Comparison of ENCODE assay signal across 27 cellular contexts in the genomic region with DNA sequence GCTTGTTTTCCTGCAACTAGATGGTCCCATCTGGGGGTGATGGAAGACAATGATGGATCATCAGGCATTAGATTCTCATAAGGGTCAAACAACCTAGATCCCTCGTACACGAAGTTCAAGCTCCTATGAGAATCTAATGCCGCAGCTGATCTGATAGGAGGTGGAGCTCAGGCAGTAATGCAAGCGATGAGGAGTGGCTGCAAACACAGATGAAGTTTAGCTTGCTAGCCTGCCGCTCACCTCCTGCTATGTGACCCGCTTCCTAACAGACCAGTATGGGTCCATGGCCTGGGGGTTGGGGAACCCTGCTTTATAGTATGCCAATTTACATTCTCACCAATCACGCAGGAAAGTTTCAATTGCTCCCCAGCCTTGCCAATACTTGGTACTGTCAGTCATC.
"Had no signal": no experiment of that assay in that cellular context is flagged by ENCODE, and none has a peak within 500 bp of the region (broad histone marks: within the 10 kb centered on the region; RNA-seq: fewer than 3 reads in every experiment).

No MANE protein-coding gene starts in this region.

- H3K36me3 ChIP-seq: stomach, suprapubic skin, thoracic aorta, thyroid gland, tibial artery, tibial nerve, transverse colon, upper lobe of left lung, upper lobe of right lung, uterus, vagina had no signal

- H3K27me3 ChIP-seq: stomach, suprapubic skin, testis, thyroid gland, tibial artery, tibial nerve, transverse colon, upper lobe of left lung, upper lobe of right lung, uterus, vagina had no signal

- H3K4me1 ChIP-seq: tibial artery, tibial nerve, transverse colon, upper lobe of right lung, uterus, vagina had no signal

- H3K4me1 Mint-ChIP-seq: stimulated activated memory B cell treated with anti-CD40 and anti-IgM and Interleukin-4, amounts not matched to agents 10 μg/mL and 1 μg/mL and 100 μg/mL, for 72 hours; stimulated activated naive B cell treated with anti-CD40 and anti-IgM and Interleukin-4, amounts not matched to agents 10 μg/mL and 1 μg/mL and 100 μg/mL, for 72 hours had no signal

- H3K9me3 Mint-ChIP-seq: stimulated activated effector memory CD8-positive, alpha-beta T cell treated with anti-CD3 and anti-CD28 coated beads, Interleukin-12 subunit alpha, Interleukin-12 subunit beta, amount 100 ng/mL, for 72 hours; stimulated activated naive CD8-positive, alpha-beta T cell treated with anti-CD3 and anti-CD28 coated beads, Interleukin-15, Interleukin-2, amounts not matched to agents 100 ng/mL and 50 ng/mL, for 24 hours had no signal

- H3K4me3 ChIP-seq: stomach, suprapubic skin, testis, thoracic aorta, thyroid gland, tibial artery, tibial nerve, transverse colon, upper lobe of left lung, upper lobe of right lung, uterus, vagina had no signal

- H3K27me3 Mint-ChIP-seq: stimulated activated naive CD8-positive, alpha-beta T cell treated with anti-CD3 and anti-CD28 coated beads, Interleukin-15, amount 100 ng/mL, for 72 hours; type B pancreatic cell had no signal

- DNase-seq: stimulated activated CD4-positive, alpha-beta T cell treated with anti-CD3 and anti-CD28 coated beads, Interleukin-2, amount 100 ng/mL, for 48 hours; stimulated activated CD4-positive, alpha-beta T cell treated with anti-CD3 and anti-CD28 coated beads, Interleukin-4, amount 100 ng/mL, for 1 hour; stimulated activated CD4-positive, alpha-beta T cell treated with anti-CD3 and anti-CD28 coated beads, Interleukin-4, amount 100 ng/mL, for 24 hours; stimulated activated CD4-positive, alpha-beta T cell treated with anti-CD3 and anti-CD28 coated beads, Interleukin-4, amount 100 ng/mL, for 4 hours; stimulated activated CD8-positive, alpha-beta memory T cell treated with anti-CD3 and anti-CD28 coated beads, Interleukin-4, amount 100 ng/mL, for 48 hours; stimulated activated naive B cell treated with anti-CD40 and anti-IgM and Interleukin-4, amounts not matched to agents 10 μg/mL and 1 μg/mL and 100 μg/mL, for 72 hours; stimulated activated naive CD4-positive, alpha-beta T cell; stimulated activated naive CD4-positive, alpha-beta T cell treated with Interleukin-2 at 50 U/mL for 16 hours; stimulated activated naive CD8-positive, alpha-beta T cell treated with anti-CD3 and anti-CD28 coated beads, Interleukin-15, amount 100 ng/mL, for 72 hours; stimulated activated naive CD8-positive, alpha-beta T cell treated with anti-CD3 and anti-CD28 coated beads, Interleukin-15, Interleukin-2, amounts not matched to agents 100 U/mL and 50 U/mL, for 24 hours; stomach; substantia nigra; testis; thyroid gland; transverse colon; upper lobe of left lung; upper lobe of right lung; uterus had no signal

- H3K27ac Mint-ChIP-seq: stimulated activated effector memory CD8-positive, alpha-beta T cell treated with anti-CD3 and anti-CD28 coated beads, Interleukin-12 subunit alpha, Interleukin-12 subunit beta, amount 100 ng/mL, for 72 hours; stimulated activated memory B cell treated with anti-CD40 and anti-IgM and Interleukin-4, amounts not matched to agents 10 μg/mL and 1 μg/mL and 100 μg/mL, for 72 hours; stimulated activated naive B cell treated with anti-CD40 and anti-IgM and Interleukin-4, amounts not matched to agents 10 μg/mL and 1 μg/mL and 100 μg/mL, for 72 hours; stimulated activated naive CD8-positive, alpha-beta T cell treated with anti-CD3 and anti-CD28 coated beads, Interleukin-15, amount 100 ng/mL, for 72 hours; stimulated activated naive CD8-positive, alpha-beta T cell treated with anti-CD3 and anti-CD28 coated beads, Interleukin-15, Interleukin-2, amounts not matched to agents 100 ng/mL and 50 ng/mL, for 24 hours; type B pancreatic cell had no signal

- ATAC-seq: stimulated activated effector memory CD8-positive, alpha-beta T cell treated with anti-CD3 and anti-CD28 coated beads, Interleukin-12 subunit alpha, Interleukin-12 subunit beta, amount 100 ng/mL, for 72 hours; stimulated activated memory B cell treated with anti-CD40 and anti-IgM and Interleukin-4, amounts not matched to agents 10 μg/mL and 1 μg/mL and 100 μg/mL, for 72 hours; stimulated activated naive B cell treated with anti-CD40 and anti-IgM and Interleukin-4, amounts not matched to agents 10 μg/mL and 1 μg/mL and 100 μg/mL, for 72 hours; stimulated activated naive CD8-positive, alpha-beta T cell treated with anti-CD3 and anti-CD28 coated beads, Interleukin-15, amount 100 ng/mL, for 72 hours; stimulated activated naive CD8-positive, alpha-beta T cell treated with anti-CD3 and anti-CD28 coated beads, Interleukin-15, Interleukin-2, amounts not matched to agents 100 U/mL and 50 U/mL, for 24 hours; upper lobe of right lung had no signal

- H3K27ac ChIP-seq: stomach, suprapubic skin, testis, thoracic aorta, thyroid gland, tibial artery, tibial nerve, transverse colon, upper lobe of left lung, upper lobe of right lung, uterus, vagina had no signal

- H3K36me3 Mint-ChIP-seq: stimulated activated effector memory CD8-positive, alpha-beta T cell treated with anti-CD3 and anti-CD28 coated beads, Interleukin-12 subunit alpha, Interleukin-12 subunit beta, amount 100 ng/mL, for 72 hours; stimulated activated memory B cell treated with anti-CD40 and anti-IgM and Interleukin-4, amounts not matched to agents 10 μg/mL and 1 μg/mL and 100 μg/mL, for 72 hours; type B pancreatic cell had no signal

- H3K9me3 ChIP-seq: suprapubic skin, testis, thoracic aorta, thyroid gland, tibial artery, transverse colon, upper lobe of left lung, upper lobe of right lung, uterus, vagina had no signal

- H3K4me3 Mint-ChIP-seq: stimulated activated effector memory CD8-positive, alpha-beta T cell treated with anti-CD3 and anti-CD28 coated beads, Interleukin-12 subunit alpha, Interleukin-12 subunit beta, amount 100 ng/mL, for 72 hours; stimulated activated memory B cell treated with anti-CD40 and anti-IgM and Interleukin-4, amounts not matched to agents 10 μg/mL and 1 μg/mL and 100 μg/mL, for 72 hours; stimulated activated naive B cell treated with anti-CD40 and anti-IgM and Interleukin-4, amounts not matched to agents 10 μg/mL and 1 μg/mL and 100 μg/mL, for 72 hours; stimulated activated naive CD8-positive, alpha-beta T cell treated with anti-CD3 and anti-CD28 coated beads, Interleukin-15, amount 100 ng/mL, for 72 hours; stimulated activated naive CD8-positive, alpha-beta T cell treated with anti-CD3 and anti-CD28 coated beads, Interleukin-15, Interleukin-2, amounts not matched to agents 100 ng/mL and 50 ng/mL, for 24 hours; type B pancreatic cell had no signal
